ENCODE assay signal across 1 cellular context in the genomic region with DNA sequence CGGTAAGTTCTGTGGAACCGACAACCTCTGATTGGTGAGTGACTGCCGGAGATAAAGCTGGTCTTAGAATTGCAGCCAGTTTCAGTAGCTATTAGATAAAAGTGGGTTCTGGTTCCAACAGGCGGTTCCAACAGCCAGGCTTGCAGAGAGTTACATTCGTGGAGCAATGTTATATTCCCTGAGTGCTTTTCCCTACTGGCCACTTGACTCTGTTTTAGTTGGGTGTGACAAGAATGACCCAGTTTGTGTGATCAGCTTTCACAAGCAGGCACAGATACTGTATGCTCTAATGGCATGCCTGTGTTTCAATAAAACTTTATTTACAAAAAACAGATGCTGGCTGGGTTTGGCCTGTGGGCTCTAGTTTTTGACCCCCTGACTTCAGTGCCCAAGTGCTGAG.
TF ChIP-seq lines count a peak whose summit lies in the region.

No MANE protein-coding gene starts in this region.

TF ChIP-seq in HepG2, 621 proteins besides CTCF, POLR2A, EP300 and RAD21 (continued from another document):
- TF ChIP-seq, protein P1, sequence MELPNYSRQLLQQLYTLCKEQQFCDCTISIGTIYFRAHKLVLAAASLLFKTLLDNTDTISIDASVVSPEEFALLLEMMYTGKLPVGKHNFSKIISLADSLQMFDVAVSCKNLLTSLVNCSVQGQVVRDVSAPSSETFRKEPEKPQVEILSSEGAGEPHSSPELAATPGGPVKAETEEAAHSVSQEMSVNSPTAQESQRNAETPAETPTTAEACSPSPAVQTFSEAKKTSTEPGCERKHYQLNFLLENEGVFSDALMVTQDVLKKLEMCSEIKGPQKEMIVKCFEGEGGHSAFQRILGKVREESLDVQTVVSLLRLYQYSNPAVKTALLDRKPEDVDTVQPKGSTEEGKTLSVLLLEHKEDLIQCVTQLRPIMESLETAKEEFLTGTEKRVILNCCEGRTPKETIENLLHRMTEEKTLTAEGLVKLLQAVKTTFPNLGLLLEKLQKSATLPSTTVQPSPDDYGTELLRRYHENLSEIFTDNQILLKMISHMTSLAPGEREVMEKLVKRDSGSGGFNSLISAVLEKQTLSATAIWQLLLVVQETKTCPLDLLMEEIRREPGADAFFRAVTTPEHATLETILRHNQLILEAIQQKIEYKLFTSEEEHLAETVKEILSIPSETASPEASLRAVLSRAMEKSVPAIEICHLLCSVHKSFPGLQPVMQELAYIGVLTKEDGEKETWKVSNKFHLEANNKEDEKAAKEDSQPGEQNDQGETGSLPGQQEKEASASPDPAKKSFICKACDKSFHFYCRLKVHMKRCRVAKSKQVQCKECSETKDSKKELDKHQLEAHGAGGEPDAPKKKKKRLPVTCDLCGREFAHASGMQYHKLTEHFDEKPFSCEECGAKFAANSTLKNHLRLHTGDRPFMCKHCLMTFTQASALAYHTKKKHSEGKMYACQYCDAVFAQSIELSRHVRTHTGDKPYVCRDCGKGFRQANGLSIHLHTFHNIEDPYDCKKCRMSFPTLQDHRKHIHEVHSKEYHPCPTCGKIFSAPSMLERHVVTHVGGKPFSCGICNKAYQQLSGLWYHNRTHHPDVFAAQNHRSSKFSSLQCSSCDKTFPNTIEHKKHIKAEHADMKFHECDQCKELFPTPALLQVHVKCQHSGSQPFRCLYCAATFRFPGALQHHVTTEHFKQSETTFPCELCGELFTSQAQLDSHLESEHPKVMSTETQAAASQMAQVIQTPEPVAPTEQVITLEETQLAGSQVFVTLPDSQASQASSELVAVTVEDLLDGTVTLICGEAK (IDR thresholded peaks at IDR 0.05), result peak; percentile 69
- TF ChIP-seq, protein P1 (CRISPR knock-in tag; IDR thresholded peaks at IDR 0.05), result peak; percentile 99
TF ChIP-seq in HepG2: peak in this region for 1.
